In the genomic region with DNA sequence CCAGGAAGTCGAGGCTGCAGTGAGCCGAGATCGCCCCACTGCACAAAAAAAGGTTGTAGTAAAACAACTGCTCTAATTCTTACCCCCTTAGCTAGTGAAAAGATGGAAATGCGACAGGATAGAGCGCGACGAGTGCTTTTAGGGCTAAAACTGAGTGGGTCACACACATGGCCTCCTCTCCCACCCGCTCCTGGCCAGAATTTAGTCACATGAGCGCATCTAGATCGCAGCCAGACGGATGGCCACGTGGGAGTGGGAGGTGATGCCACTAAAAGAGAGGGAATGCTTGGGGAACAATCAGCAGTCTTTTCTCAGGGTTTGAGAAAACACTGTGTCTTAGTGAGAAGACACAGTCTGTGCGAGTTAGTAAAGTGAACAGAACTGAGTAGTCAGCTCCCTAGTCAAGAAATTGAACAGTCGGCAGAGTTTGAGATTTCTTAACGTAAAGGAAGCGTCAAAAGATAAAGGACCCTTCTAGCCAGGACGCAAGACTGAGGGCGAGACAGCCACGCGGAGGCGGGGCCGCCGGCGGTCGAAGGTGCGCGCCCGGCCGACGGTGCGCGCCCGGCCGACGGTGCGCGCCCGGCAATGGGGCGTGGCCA, we compare ENCODE assay signal across 8 cellular contexts. TPM values are rescaled to one million over a fixed set of nuclear protein-coding genes. Genes with fewer than 3 reads are reported as not detected.
A peak's percentile ranks its signal among the peaks of the same experiment; 100 is the strongest.
DNase-seq lines count a peak whose midpoint lies in the region; ATAC-seq, FAIRE-seq and TF ChIP-seq lines count a peak whose summit lies in the region.

No MANE protein-coding gene starts in this region.

- peak overlapping the region; percentile 93 for H3K4me2 ChIP-seq in BLaER1

- H3K4me1 ChIP-seq in BLaER1, result peaks cover 23% of the 10 kb centered on the region

- DNase-seq in HTR-8/SVneo (ENCODE audit: insufficient read length, low spot score), result no peak
- DNase-seq in bronchial epithelial cell (ENCODE audit: low read depth), result no peak
- DNase-seq in naive thymus-derived CD8-positive, alpha-beta T cell, result no peak
- no peak for DNase-seq in GF-D8 (lab: John Stamatoyannopoulos, UW)
- DNase-seq in stimulated activated CD4-positive, alpha-beta T cell treated with anti-CD3 and anti-CD28 coated beads, Interleukin-1b, Interleukin-23, amount 100 ng/mL, for 48 hours, result no peak
- DNase-seq in NCI-H187 (lab: John Stamatoyannopoulos, UW), result no peak

- FAIRE-seq in HTR-8/SVneo (lab: Jason Lieb, UNC), result peak; percentile 98
- FAIRE-seq in bronchial epithelial cell (lab: Jason Lieb, UNC), result no peak

- peaks cover 5 to 12% (median 7%) of the 10 kb centered on the region in 5 donors for H3K27me3 Mint-ChIP-seq in naive thymus-derived CD8-positive, alpha-beta T cell

- peaks cover 29% of the 10 kb centered on the region for H4K20me1 ChIP-seq in BLaER1

- H3K4me3 ChIP-seq in BLaER1 (peak overlapping the region; percentile 93), bronchial epithelial cell (ENCODE audit: low read depth, low read length) (peak overlapping the region; percentile 12)

- H3K27ac Mint-ChIP-seq in naive thymus-derived CD8-positive, alpha-beta T cell, result peak overlapping the region; percentile 72 to 100 (median 98)

- no peaks in the 10 kb centered on the region for H3K9me3 ChIP-seq in BLaER1

- TF ChIP-seq CTCF in bronchial epithelial cell (IDR thresholded peaks at IDR 0.05; ENCODE audit: insufficient read depth, low read length, severe bottlenecking), result no peak

- H3K36me3 Mint-ChIP-seq in naive thymus-derived CD8-positive, alpha-beta T cell, result peaks cover 0 to 22% (median 2%) of the 10 kb centered on the region in 3 donors

- H3K27ac ChIP-seq in BLaER1, result no peak overlapping the region

- no peaks in the 10 kb centered on the region for H3K9me3 Mint-ChIP-seq in naive thymus-derived CD8-positive, alpha-beta T cell

- H3K36me3 ChIP-seq in BLaER1, result peaks cover 12% of the 10 kb centered on the region
- peaks cover 4% of the 10 kb centered on the region for H3K36me3 ChIP-seq in bronchial epithelial cell (ENCODE audit: control insufficient read depth, insufficient read depth, low read length)

- POLR2A ChIA-PET in naive thymus-derived CD8-positive, alpha-beta T cell (lab: Charles Lee), result interaction anchor here (0.8 to 3.0 kb wide), 4 partner anchors 22 to 275 kb away, joined by 3 to 17 read pairs (median 3); partner anchors contain the start of genes PPP1R16B and RALGAPB

- peaks cover 14 to 34% (median 27%) of the 10 kb centered on the region in 4 donors for H3K4me1 Mint-ChIP-seq in naive thymus-derived CD8-positive, alpha-beta T cell

- H3K9ac ChIP-seq in BLaER1, result peak overlapping the region; percentile 71

- ATAC-seq in naive thymus-derived CD8-positive, alpha-beta T cell, result no peak
- ATAC-seq in HG03159 (IDR thresholded peaks at IDR 0.05; ENCODE audit: unreplicated experiment), result no peak

- peak overlapping the region; percentile 88 to 99 (median 98) for H3K4me3 Mint-ChIP-seq in naive thymus-derived CD8-positive, alpha-beta T cell

- no peaks in the 10 kb centered on the region for H3K27me3 ChIP-seq in BLaER1
- H3K27me3 ChIP-seq in bronchial epithelial cell (ENCODE audit: control insufficient read depth, insufficient read depth, low read length), result no peaks in the 10 kb centered on the region

RNA-seq across cellular contexts. Expression of gene ACTR5, which starts 0.7 kb away (rescaled TPM):
- 12.4 and 20.3 TPM in 2 replicates for total RNA-seq in bronchial epithelial cell
- 10 to 100 TPM; 20.7 to 21.8 TPM for total RNA-seq in naive thymus-derived CD8-positive, alpha-beta T cell
- 10 to 100 TPM in 2 of 3 donors, 1 to 10 TPM in 1; 8.8 to 10.3 (median 10.2) TPM for polyA plus RNA-seq in naive thymus-derived CD8-positive, alpha-beta T cell

RNA-seq across cellular contexts. Expression of gene SLC32A1, which starts 23.3 kb away (rescaled TPM):
- under 0.01 TPM in 1 of 2 replicates, not detected in the other for total RNA-seq in bronchial epithelial cell
- not detected for total RNA-seq in naive thymus-derived CD8-positive, alpha-beta T cell
- not detected for polyA plus RNA-seq in naive thymus-derived CD8-positive, alpha-beta T cell

RNA-seq across cellular contexts. Expression of gene PPP1R16B, which starts 57.9 kb away (rescaled TPM):
- 0.26 and 0.77 TPM in 2 replicates for total RNA-seq in bronchial epithelial cell
- total RNA-seq in naive thymus-derived CD8-positive, alpha-beta T cell, result 10 to 100 TPM; 31.4 to 33.6 TPM
- 10 to 100 TPM in 2 of 3 donors, 1 to 10 TPM in 1; 9.7 to 15.6 (median 13.4) TPM for polyA plus RNA-seq in naive thymus-derived CD8-positive, alpha-beta T cell

Comparison
In these comparisons a context has a peak if more than half of its experiments do, and no peak if none do; other contexts are left out.
1. RNA of gene PPP1R16B, which starts 57.9 kb away (total RNA-seq): 31.4 to 33.6 TPM in naive thymus-derived CD8-positive, alpha-beta T cell; 0.26 to 0.77 TPM in bronchial epithelial cell; every median in the first group is over 10 times any median in the second.